ENCODE assay signal across 1 cellular context in the genomic region with DNA sequence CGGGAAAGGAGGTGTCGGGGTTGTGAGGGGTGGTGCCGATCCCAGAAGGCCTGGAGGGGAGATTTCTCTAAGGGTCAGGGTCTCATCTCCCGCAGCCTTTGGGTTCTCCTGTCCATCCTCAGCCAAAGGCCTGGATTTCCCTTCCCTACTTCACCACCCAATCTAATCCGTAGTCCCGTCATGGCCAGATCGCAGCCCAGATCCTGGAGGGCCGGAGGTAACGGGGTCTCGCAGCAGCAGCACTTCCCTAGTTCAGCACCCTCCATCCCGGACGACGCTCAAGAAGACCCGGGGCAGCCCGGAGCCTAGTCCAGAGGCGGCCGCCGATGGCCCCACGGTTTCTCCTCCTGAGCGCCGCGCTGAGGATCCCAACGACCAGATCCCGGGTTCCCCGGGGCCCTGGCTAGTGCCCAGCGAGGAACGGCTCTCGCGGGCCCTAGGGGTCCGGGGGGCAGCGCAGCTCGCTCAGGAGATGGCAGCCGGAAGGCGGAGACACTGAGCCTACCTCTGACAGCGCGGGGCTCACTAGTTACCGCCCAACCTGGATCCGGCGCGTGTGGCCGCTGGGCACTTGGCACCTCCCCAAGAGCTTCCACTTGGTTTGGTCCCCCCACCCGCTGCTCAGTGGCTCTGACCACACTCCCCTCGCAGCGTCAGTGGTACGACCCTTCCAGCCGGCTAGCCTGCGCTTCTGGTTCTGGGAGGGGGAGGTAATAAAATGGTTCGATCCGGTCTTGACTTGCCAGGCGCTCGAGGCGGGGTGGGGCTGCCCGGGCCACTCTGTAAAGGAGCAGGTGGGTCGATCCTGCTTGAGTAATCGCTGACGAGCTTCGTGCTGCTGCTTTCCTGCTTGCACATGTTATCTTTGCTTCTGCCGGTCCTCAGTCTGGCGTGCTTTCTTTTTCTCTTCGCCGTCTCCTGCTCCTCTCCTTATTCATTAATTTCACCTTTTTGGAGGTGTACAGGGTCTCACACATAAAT.
TF ChIP-seq lines count a peak whose summit lies in the region.

No MANE protein-coding gene starts in this region.

TF ChIP-seq in WTC11, 78 proteins besides CTCF, POLR2A, EP300 and RAD21 (continued from another document):
- TF ChIP-seq, protein P1, sequence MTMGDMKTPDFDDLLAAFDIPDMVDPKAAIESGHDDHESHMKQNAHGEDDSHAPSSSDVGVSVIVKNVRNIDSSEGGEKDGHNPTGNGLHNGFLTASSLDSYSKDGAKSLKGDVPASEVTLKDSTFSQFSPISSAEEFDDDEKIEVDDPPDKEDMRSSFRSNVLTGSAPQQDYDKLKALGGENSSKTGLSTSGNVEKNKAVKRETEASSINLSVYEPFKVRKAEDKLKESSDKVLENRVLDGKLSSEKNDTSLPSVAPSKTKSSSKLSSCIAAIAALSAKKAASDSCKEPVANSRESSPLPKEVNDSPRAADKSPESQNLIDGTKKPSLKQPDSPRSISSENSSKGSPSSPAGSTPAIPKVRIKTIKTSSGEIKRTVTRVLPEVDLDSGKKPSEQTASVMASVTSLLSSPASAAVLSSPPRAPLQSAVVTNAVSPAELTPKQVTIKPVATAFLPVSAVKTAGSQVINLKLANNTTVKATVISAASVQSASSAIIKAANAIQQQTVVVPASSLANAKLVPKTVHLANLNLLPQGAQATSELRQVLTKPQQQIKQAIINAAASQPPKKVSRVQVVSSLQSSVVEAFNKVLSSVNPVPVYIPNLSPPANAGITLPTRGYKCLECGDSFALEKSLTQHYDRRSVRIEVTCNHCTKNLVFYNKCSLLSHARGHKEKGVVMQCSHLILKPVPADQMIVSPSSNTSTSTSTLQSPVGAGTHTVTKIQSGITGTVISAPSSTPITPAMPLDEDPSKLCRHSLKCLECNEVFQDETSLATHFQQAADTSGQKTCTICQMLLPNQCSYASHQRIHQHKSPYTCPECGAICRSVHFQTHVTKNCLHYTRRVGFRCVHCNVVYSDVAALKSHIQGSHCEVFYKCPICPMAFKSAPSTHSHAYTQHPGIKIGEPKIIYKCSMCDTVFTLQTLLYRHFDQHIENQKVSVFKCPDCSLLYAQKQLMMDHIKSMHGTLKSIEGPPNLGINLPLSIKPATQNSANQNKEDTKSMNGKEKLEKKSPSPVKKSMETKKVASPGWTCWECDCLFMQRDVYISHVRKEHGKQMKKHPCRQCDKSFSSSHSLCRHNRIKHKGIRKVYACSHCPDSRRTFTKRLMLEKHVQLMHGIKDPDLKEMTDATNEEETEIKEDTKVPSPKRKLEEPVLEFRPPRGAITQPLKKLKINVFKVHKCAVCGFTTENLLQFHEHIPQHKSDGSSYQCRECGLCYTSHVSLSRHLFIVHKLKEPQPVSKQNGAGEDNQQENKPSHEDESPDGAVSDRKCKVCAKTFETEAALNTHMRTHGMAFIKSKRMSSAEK (CRISPR knock-in tag; IDR thresholded peaks at IDR 0.05; ENCODE audit: borderline replicate concordance), result no peak
- TF ChIP-seq GTF2I (CRISPR knock-in tag; conservative IDR thresholded peaks at IDR 0.05), result no peak
- TF ChIP-seq SMAD3 (CRISPR knock-in tag; IDR thresholded peaks at IDR 0.05; ENCODE audit: borderline replicate concordance), result no peak
- TF ChIP-seq IRF1 (CRISPR knock-in tag; IDR thresholded peaks at IDR 0.05), result no peak
- no peak for TF ChIP-seq AR (CRISPR knock-in tag; IDR thresholded peaks at IDR 0.05)
- TF ChIP-seq ZMAT4 (CRISPR knock-in tag; IDR thresholded peaks at IDR 0.05), result no peak
- TF ChIP-seq ZNF396 (CRISPR knock-in tag; IDR thresholded peaks at IDR 0.05; ENCODE audit: borderline replicate concordance), result no peak
- no peak for TF ChIP-seq NR3C1 (CRISPR knock-in tag; conservative IDR thresholded peaks at IDR 0.05; ENCODE audit: low read depth)
- peak; percentile 65; the same call in 1 of the 2 replicates for TF ChIP-seq FOXK1 (CRISPR knock-in tag; IDR thresholded peaks at IDR 0.05)
- no peak for TF ChIP-seq TEAD4 (CRISPR knock-in tag; IDR thresholded peaks at IDR 0.05)
- TF ChIP-seq ATF3 (CRISPR knock-in tag; conservative IDR thresholded peaks at IDR 0.05), result no peak
- TF ChIP-seq SP1 (CRISPR knock-in tag; conservative IDR thresholded peaks at IDR 0.05), result peak; percentile 72
- TF ChIP-seq, protein P2, sequence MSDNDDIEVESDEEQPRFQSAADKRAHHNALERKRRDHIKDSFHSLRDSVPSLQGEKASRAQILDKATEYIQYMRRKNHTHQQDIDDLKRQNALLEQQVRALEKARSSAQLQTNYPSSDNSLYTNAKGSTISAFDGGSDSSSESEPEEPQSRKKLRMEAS (CRISPR knock-in tag; IDR thresholded peaks at IDR 0.05), result peak; percentile 82
- TF ChIP-seq RORB (CRISPR knock-in tag; IDR thresholded peaks at IDR 0.05), result no peak
- TF ChIP-seq, protein P3, sequence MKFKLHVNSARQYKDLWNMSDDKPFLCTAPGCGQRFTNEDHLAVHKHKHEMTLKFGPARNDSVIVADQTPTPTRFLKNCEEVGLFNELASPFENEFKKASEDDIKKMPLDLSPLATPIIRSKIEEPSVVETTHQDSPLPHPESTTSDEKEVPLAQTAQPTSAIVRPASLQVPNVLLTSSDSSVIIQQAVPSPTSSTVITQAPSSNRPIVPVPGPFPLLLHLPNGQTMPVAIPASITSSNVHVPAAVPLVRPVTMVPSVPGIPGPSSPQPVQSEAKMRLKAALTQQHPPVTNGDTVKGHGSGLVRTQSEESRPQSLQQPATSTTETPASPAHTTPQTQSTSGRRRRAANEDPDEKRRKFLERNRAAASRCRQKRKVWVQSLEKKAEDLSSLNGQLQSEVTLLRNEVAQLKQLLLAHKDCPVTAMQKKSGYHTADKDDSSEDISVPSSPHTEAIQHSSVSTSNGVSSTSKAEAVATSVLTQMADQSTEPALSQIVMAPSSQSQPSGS (CRISPR knock-in tag; IDR thresholded peaks at IDR 0.05; ENCODE audit: borderline replicate concordance, low read depth), result no peak
- TF ChIP-seq, protein P4, sequence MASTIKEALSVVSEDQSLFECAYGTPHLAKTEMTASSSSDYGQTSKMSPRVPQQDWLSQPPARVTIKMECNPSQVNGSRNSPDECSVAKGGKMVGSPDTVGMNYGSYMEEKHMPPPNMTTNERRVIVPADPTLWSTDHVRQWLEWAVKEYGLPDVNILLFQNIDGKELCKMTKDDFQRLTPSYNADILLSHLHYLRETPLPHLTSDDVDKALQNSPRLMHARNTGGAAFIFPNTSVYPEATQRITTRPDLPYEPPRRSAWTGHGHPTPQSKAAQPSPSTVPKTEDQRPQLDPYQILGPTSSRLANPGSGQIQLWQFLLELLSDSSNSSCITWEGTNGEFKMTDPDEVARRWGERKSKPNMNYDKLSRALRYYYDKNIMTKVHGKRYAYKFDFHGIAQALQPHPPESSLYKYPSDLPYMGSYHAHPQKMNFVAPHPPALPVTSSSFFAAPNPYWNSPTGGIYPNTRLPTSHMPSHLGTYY (CRISPR knock-in tag; IDR thresholded peaks at IDR 0.05), result no peak
- no peak for TF ChIP-seq ESRRA (CRISPR knock-in tag; IDR thresholded peaks at IDR 0.05; ENCODE audit: borderline replicate concordance)
- TF ChIP-seq HMGXB4 (CRISPR knock-in tag; IDR thresholded peaks at IDR 0.05), result 0 out of 2 replicates have a peak, but pooled peaks have one; percentile 20
- no peak for TF ChIP-seq FOXJ3 (CRISPR knock-in tag; IDR thresholded peaks at IDR 0.05; ENCODE audit: borderline replicate concordance)
- TF ChIP-seq ARID4B (CRISPR knock-in tag; IDR thresholded peaks at IDR 0.05; ENCODE audit: borderline replicate concordance), result no peak
- TF ChIP-seq, protein P5, sequence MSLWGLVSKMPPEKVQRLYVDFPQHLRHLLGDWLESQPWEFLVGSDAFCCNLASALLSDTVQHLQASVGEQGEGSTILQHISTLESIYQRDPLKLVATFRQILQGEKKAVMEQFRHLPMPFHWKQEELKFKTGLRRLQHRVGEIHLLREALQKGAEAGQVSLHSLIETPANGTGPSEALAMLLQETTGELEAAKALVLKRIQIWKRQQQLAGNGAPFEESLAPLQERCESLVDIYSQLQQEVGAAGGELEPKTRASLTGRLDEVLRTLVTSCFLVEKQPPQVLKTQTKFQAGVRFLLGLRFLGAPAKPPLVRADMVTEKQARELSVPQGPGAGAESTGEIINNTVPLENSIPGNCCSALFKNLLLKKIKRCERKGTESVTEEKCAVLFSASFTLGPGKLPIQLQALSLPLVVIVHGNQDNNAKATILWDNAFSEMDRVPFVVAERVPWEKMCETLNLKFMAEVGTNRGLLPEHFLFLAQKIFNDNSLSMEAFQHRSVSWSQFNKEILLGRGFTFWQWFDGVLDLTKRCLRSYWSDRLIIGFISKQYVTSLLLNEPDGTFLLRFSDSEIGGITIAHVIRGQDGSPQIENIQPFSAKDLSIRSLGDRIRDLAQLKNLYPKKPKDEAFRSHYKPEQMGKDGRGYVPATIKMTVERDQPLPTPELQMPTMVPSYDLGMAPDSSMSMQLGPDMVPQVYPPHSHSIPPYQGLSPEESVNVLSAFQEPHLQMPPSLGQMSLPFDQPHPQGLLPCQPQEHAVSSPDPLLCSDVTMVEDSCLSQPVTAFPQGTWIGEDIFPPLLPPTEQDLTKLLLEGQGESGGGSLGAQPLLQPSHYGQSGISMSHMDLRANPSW (CRISPR knock-in tag; conservative IDR thresholded peaks at IDR 0.05; ENCODE audit: low read depth), result no peak
- TF ChIP-seq MXD4 (CRISPR knock-in tag; IDR thresholded peaks at IDR 0.05; ENCODE audit: borderline replicate concordance), result no peak
